In the genomic region with DNA sequence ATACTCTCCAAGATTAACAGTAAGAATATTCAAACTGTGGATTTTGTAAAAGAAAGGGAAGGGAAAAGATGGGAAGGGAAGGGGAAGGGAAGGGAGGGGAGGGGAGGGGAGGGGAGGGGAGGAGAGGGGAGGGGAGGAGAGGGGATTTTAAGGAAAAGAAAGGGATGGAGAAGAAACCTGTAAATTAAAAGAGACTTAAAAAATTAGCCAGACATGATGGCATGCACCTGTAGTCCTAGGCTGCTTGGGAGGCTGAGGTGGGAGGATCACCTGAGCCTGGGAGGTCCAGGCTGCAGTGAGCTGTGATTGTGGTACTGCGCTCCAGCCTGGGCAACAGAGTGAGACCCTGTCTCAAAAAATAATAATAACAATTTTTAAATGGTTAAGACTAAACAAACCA, we compare ENCODE assay signal across 35 cellular contexts.
"Had no signal": no experiment of that assay in that cellular context is flagged by ENCODE, and none has a peak within 500 bp of the region (broad histone marks: within the 10 kb centered on the region; RNA-seq: fewer than 3 reads in every experiment).

No MANE protein-coding gene starts in this region.

- H3K36me3 ChIP-seq: MG63 had no signal

- DNase-seq: Kasumi-1, MG63, MM.1S, MV-4-11, NCI-H1048, NCI-H1092, NCI-H1092 treated with DMSO at 0.1 percent for 48 hours, NCI-H1105, NCI-H1105 treated with DMSO at 0.1 percent for 48 hours, NCI-H1417, NCI-H1417 treated with DMSO at 0.1 percent for 48 hours, NCI-H1436, NCI-H1436 treated with DMSO at 0.1 percent for 48 hours, NCI-H146, NCI-H1694, NCI-H1694 treated with DMSO at 0.1 percent for 48 hours, NCI-H187, NCI-H187 treated with DMSO at 0.1 percent for 48 hours, NCI-H1930, NCI-H2029, NCI-H2029 treated with DMSO at 0.1 percent for 48 hours, NCI-H2081, NCI-H2081 treated with DMSO at 0.1 percent for 48 hours, NCI-H2107, NCI-H2171, NCI-H2171 treated with DMSO at 0.1 percent for 48 hours, NCI-H2227 treated with DMSO at 0.1 percent for 48 hours, NCI-H226, NCI-H345, NCI-H446, NCI-H446 treated with DMSO at 0.1 percent for 48 hours, NCI-H510A, NCI-H510A treated with DMSO at 0.1 percent for 48 hours, NCI-H524, NCI-H524 treated with DMSO at 0.1 percent for 48 hours had no signal

- H3K4me3 ChIP-seq: MG63 had no signal

- H3K27me3 ChIP-seq: MG63 had no signal
